Comparison of ENCODE assay signal across 10 cellular contexts in genomic region chr10:50574932-50575331, GRCh38.
"Had no signal": no experiment of that assay in that cellular context is flagged by ENCODE, and none has a peak within 500 bp of the region (broad histone marks: within the 10 kb centered on the region; RNA-seq: fewer than 3 reads in every experiment).

No MANE protein-coding gene starts in this region.

- H3K36me3 ChIP-seq: HAP-1 had no signal

- H3K27ac ChIP-seq: GM23248 had no signal

- H3K4me2 ChIP-seq: GM23338 had no signal

- H3K9ac ChIP-seq: GM23248 had no signal

- FAIRE-seq: H1, H54 had no signal

- H3K9me3 ChIP-seq: HAP-1 had no signal

- H3K4me3 ChIP-seq: GM23248, GM23338, HAP-1 had no signal

- H2AFZ ChIP-seq: GM23248, GM23338 had no signal

- DNase-seq: GM23248, GOT3, H7, H9, HCEC 1CT, HFFc6 had no signal
